Comparison of ENCODE assay signal across 20 cellular contexts in genomic region chr4:88185916-88186315, GRCh38.
"Had no signal": no experiment of that assay in that cellular context is flagged by ENCODE, and none has a peak within 500 bp of the region (broad histone marks: within the 10 kb centered on the region; RNA-seq: fewer than 3 reads in every experiment).

No MANE protein-coding gene starts in this region.

- H3K36me3 ChIP-seq: colonic mucosa, esophagus squamous epithelium, gastroesophageal sphincter, left ventricle myocardium inferior, lower lobe of right lung, neural progenitor cell, pancreas, stomach, thoracic aorta, transverse colon had no signal

- H3K9me3 ChIP-seq: colonic mucosa, esophagus squamous epithelium, lower lobe of right lung, pancreas, stomach, thoracic aorta, transverse colon had no signal

- H3K4me3 ChIP-seq: colonic mucosa, esophagus squamous epithelium, gastroesophageal sphincter, left ventricle myocardium inferior, lower lobe of right lung, neural progenitor cell, pancreas, stomach, thoracic aorta, transverse colon had no signal

- H3K27me3 ChIP-seq: colonic mucosa, esophagus squamous epithelium, gastroesophageal sphincter, neural progenitor cell, pancreas, stomach, transverse colon had no signal

- H3K4me1 ChIP-seq: colonic mucosa, gastroesophageal sphincter, left ventricle myocardium inferior, lower lobe of right lung, pancreas had no signal

- H3K27ac ChIP-seq: colonic mucosa, esophagus squamous epithelium, gastroesophageal sphincter, left ventricle myocardium inferior, lower lobe of right lung, neural progenitor cell, pancreas, stomach, thoracic aorta, transverse colon had no signal

- H3K9ac ChIP-seq: neural progenitor cell had no signal

- H2AFZ ChIP-seq: neural progenitor cell had no signal

- ATAC-seq: gastroesophageal sphincter; lower lobe of right lung; natural killer cell treated with Interleukin-12 subunit alpha and Interleukin-12 subunit beta and Interleukin-15 and Interleukin-18, amount 100 ng/mL, for 72 hours; pancreas; right cardiac atrium had no signal

- H3K4me2 ChIP-seq: neural progenitor cell had no signal

- DNase-seq: colonic mucosa; dermis blood vessel endothelial cell; esophagus squamous epithelium; glutamatergic neuron; left ventricle myocardium inferior; lower lobe of right lung; midbrain; nucleus accumbens; pancreas; right cardiac atrium; small intestine; stimulated activated CD4-positive, alpha-beta T cell treated with anti-CD3 and anti-CD28 coated beads, Interleukin-12 subunit alpha, Interleukin-12 subunit beta, amount 100 ng/mL, for 4 hours; stimulated activated naive CD4-positive, alpha-beta T cell; stomach; substantia nigra; transverse colon had no signal
